Comparison of ENCODE assay signal across 1 cellular context in the genomic region with DNA sequence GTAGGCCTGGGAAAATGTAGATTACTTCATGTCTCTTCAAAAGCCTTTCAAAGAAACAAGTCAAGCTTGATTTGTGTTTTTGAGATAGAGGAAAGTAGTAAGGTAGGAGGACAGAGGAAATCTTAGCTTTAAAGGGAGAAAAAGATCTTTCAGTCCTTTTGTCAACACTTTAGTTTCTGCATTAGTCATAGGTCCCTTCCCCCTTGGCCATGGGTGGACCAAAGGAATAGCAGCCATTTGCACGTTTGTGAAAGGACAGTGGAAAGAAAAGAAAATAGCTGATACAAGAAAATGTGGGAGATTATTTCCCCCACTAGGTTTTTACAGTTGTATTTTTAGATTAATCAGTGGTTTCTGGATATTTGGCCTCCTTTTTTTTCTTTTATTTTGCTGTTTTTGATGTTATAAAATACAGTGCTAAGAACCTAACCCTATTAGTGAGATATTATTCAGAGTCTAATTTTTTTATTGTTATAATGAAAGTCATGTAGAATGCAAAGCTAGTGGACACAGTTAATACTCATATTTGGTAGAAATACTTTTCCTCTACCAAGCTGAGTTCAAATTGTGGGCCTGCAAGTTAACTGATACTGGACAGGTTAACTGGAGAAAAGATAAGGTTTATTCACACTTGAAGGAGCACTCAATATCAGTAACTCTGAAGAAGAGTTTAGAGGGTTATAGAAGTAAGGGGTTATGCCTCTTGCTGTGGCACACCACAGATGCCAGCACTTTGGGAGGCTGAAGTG.
TF ChIP-seq lines count a peak whose summit lies in the region.

No MANE protein-coding gene starts in this region.

TF ChIP-seq in WTC11, 78 proteins besides CTCF, POLR2A, EP300 and RAD21 (continued from another document):
- TF ChIP-seq, protein P1, sequence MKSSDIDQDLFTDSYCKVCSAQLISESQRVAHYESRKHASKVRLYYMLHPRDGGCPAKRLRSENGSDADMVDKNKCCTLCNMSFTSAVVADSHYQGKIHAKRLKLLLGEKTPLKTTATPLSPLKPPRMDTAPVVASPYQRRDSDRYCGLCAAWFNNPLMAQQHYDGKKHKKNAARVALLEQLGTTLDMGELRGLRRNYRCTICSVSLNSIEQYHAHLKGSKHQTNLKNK (CRISPR knock-in tag; IDR thresholded peaks at IDR 0.05), result no peak
- TF ChIP-seq SMAD4 (CRISPR knock-in tag; IDR thresholded peaks at IDR 0.05) (no peak), TCF7 (CRISPR knock-in tag; IDR thresholded peaks at IDR 0.05; ENCODE audit: low read depth) (no peak), FOXP1 (CRISPR knock-in tag; IDR thresholded peaks at IDR 0.05; ENCODE audit: borderline replicate concordance) (no peak), ZNF232 (CRISPR knock-in tag; IDR thresholded peaks at IDR 0.05) (no peak)
- TF ChIP-seq, protein P2, sequence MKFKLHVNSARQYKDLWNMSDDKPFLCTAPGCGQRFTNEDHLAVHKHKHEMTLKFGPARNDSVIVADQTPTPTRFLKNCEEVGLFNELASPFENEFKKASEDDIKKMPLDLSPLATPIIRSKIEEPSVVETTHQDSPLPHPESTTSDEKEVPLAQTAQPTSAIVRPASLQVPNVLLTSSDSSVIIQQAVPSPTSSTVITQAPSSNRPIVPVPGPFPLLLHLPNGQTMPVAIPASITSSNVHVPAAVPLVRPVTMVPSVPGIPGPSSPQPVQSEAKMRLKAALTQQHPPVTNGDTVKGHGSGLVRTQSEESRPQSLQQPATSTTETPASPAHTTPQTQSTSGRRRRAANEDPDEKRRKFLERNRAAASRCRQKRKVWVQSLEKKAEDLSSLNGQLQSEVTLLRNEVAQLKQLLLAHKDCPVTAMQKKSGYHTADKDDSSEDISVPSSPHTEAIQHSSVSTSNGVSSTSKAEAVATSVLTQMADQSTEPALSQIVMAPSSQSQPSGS (CRISPR knock-in tag; IDR thresholded peaks at IDR 0.05; ENCODE audit: borderline replicate concordance, low read depth), result no peak
- TF ChIP-seq, protein P3, sequence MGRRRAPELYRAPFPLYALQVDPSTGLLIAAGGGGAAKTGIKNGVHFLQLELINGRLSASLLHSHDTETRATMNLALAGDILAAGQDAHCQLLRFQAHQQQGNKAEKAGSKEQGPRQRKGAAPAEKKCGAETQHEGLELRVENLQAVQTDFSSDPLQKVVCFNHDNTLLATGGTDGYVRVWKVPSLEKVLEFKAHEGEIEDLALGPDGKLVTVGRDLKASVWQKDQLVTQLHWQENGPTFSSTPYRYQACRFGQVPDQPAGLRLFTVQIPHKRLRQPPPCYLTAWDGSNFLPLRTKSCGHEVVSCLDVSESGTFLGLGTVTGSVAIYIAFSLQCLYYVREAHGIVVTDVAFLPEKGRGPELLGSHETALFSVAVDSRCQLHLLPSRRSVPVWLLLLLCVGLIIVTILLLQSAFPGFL (CRISPR knock-in tag; IDR thresholded peaks at IDR 0.05; ENCODE audit: borderline replicate concordance), result no peak
TF ChIP-seq in WTC11: peak in this region for 0.
